ENCODE assay signal across 9 cellular contexts in genomic region chrX:112851806-112852205, GRCh38.
DNase-seq lines count a peak whose midpoint lies in the region; ATAC-seq and FAIRE-seq lines count a peak whose summit lies in the region.
"Had no signal": no experiment of that assay in that cellular context is flagged by ENCODE, and none has a peak within 500 bp of the region (broad histone marks: within the 10 kb centered on the region; RNA-seq: fewer than 3 reads in every experiment).

No MANE protein-coding gene starts in this region.

- ATAC-seq in GM18499 (IDR thresholded peaks at IDR 0.05; ENCODE audit: insufficient read depth, unreplicated experiment): peak; percentile 44
- peak; percentile 75 for ATAC-seq in GM21717 (IDR thresholded peaks at IDR 0.05; ENCODE audit: unreplicated experiment)

- H3K27me3 ChIP-seq in HUES6 (ENCODE audit: control insufficient read depth, insufficient read depth, low read length): peaks cover 36% of the 10 kb centered on the region

- no peaks in the 10 kb centered on the region for H3K9me3 ChIP-seq in HUES6 (ENCODE audit: control insufficient read depth, insufficient read depth, low read depth, low read length)
- H3K9me3 ChIP-seq: HAP-1 had no signal

- no peak overlapping the region for H3K9ac ChIP-seq in HUES6 (ENCODE audit: low read length)

- H3K4me1 ChIP-seq in HUES6 (ENCODE audit: control insufficient read depth, insufficient read depth, low read length): peaks cover 23% of the 10 kb centered on the region

- peak overlapping the region; percentile 5; the same call in 1 of the 2 replicates for H3K4me3 ChIP-seq in HUES6 (ENCODE audit: low read depth, low read length)
- H3K4me3 ChIP-seq: HAP-1 had no signal

- H3K27ac ChIP-seq in HUES6 (ENCODE audit: low read depth, low read length): no peak overlapping the region

- peak; percentile 78 for DNase-seq in left kidney (ENCODE audit: low read depth, low spot score)
- no peak for DNase-seq in MV-4-11 (lab: John Stamatoyannopoulos, UW)
- DNase-seq in RCC 7860 (ENCODE audit: low spot score): no peak
- no peak for DNase-seq in COLO668 (lab: John Stamatoyannopoulos, UW; ENCODE audit: unreplicated experiment)
- no peak for DNase-seq in activated CD4-positive, alpha-beta T cell treated with anti-CD3 and anti-CD28 coated beads, Interleukin-2, amount 50 U/mL, for 1 hour

- no peaks in the 10 kb centered on the region for H3K36me3 ChIP-seq in HUES6 (ENCODE audit: control insufficient read depth, insufficient read depth, low read length)
- H3K36me3 ChIP-seq: HAP-1 had no signal

- FAIRE-seq in RCC 7860 (lab: Jason Lieb, UNC): no peak
